Comparison of ENCODE assay signal across 8 cellular contexts in the genomic region with DNA sequence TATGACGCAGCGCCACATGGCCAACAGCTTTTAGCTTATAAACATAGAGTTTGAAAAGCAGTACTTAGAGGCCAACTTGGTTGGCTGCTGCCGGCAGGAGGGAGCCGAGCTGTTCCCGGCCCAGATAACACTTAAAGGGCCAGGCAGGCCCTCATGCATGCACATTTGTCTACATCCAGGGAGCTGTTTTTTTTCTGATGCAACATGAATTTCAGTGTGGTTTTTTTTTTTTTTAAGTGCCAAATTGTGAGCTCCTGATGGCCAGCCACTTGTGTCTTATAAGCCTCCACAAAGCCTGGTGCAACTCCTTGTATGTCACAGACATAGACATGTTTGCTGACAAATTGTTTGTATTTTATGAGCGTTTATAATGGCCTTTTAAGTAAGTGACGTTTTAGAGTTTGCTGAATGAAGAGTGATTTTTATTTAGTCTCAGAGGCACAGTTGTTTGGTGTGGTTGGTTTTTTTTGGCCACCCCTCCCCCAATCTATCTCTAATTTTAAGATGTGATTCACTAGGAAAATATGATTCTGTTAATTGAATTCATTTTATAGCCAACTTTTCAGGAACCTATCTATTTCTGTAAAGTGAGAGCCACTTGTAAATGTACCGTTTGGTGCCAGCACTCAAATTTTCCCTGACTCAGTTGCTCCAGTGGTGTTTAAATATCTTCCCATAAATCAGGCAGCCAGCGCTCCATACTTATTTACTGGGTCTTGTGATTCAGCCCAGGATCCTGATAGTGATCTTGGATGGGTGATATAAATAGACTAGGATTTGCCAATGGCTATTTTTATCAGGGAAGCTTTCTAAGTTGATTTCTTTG.
A peak's percentile ranks its signal among the peaks of the same experiment; 100 is the strongest.
DNase-seq lines count a peak whose midpoint lies in the region; ATAC-seq and TF ChIP-seq lines count a peak whose summit lies in the region.

No MANE protein-coding gene starts in this region.

- H3K9ac ChIP-seq in ES-I3 (ENCODE audit: low read depth, low read length) (peak overlapping the region; percentile 22; the same call in 1 of the 2 replicates), endodermal cell (ENCODE audit: extremely low read depth, low read length, poor library complexity, severe bottlenecking) (no peak overlapping the region)

- peak; percentile 94 for ATAC-seq in mucosa of descending colon
- no peak for ATAC-seq in GM18511 (IDR thresholded peaks at IDR 0.05; ENCODE audit: unreplicated experiment)
- no peak for ATAC-seq in activated CD8-positive, alpha-beta T cell treated with anti-CD3 and anti-CD28 coated beads, Interleukin-2, amount 10 ng/mL, durations not matched to agents 7 days and 5 days
- ATAC-seq in GM19035 (IDR thresholded peaks at IDR 0.05; ENCODE audit: unreplicated experiment) = no peak

- peak; percentile 41 to 89 for DNase-seq in NCI-H524 (lab: John Stamatoyannopoulos, UW)
- peak; percentile 69 for DNase-seq in endodermal cell
- DNase-seq in mucosa of descending colon = peak; percentile 63 to 77 (median 76)
- DNase-seq in activated CD8-positive, alpha-beta T cell treated with anti-CD3 and anti-CD28 coated beads, Interleukin-2, amount 10 ng/mL, durations not matched to agents 7 days and 5 days = no peak
- no peak for DNase-seq in PC-9

- no peaks in the 10 kb centered on the region for H3K9me3 ChIP-seq in ES-I3 (ENCODE audit: control insufficient read depth, insufficient read depth, low read length)
- H3K9me3 ChIP-seq in endodermal cell (ENCODE audit: control insufficient read depth, low read length) = no peaks in the 10 kb centered on the region
- H3K9me3 ChIP-seq in mucosa of descending colon = no peaks in the 10 kb centered on the region
- no peaks in the 10 kb centered on the region for H3K9me3 ChIP-seq in PC-9 (ENCODE audit: insufficient read depth, low read depth)

- intact Hi-C loops in mucosa of descending colon (cut with DNase I, micrococcal nuclease) (no loop called here), PC-9 (cut with micrococcal nuclease; ENCODE audit: unreplicated experiment) (no loop called here)

- no TSS peak for BruUV-seq in PC-9 (replicated peaks; lab: Mats Ljungman, UMichigan)

- peak overlapping the region; percentile 11 for H3K4me3 Mint-ChIP-seq in endodermal cell
- H3K4me3 Mint-ChIP-seq in activated CD8-positive, alpha-beta T cell treated with anti-CD3 and anti-CD28 coated beads, Interleukin-2, amount 10 ng/mL, durations not matched to agents 7 days and 5 days = no peak overlapping the region

- H3K79me2 ChIP-seq in PC-9 (ENCODE audit: low read depth) = no peaks in the 10 kb centered on the region

- H3K4me3 ChIP-seq in endodermal cell (ENCODE audit: low read length) (peak overlapping the region; percentile 64), mucosa of descending colon (no peak overlapping the region), PC-9 (no peak overlapping the region)

- peaks cover 27% of the 10 kb centered on the region for H3K4me1 ChIP-seq in ES-I3 (ENCODE audit: insufficient read depth, low read length)
- H3K4me1 ChIP-seq in endodermal cell (ENCODE audit: control insufficient read depth, insufficient read depth, low read length) = peaks cover 12% of the 10 kb centered on the region
- peaks cover 5% of the 10 kb centered on the region for H3K4me1 ChIP-seq in mucosa of descending colon (ENCODE audit: low read depth)
- H3K4me1 ChIP-seq in PC-9 (replicated peaks; ENCODE audit: insufficient read depth) = peaks cover 11% of the 10 kb centered on the region

- H4K20me1 ChIP-seq in PC-9 (ENCODE audit: insufficient read depth) = no peaks in the 10 kb centered on the region

- H2AFZ ChIP-seq in PC-9 = no peak overlapping the region

- 31 to 35% methylated on average over 4 to 9 of the region's 9 CpGs for WGBS in endodermal cell (ENCODE audit: insufficient coverage in 1 of 2, insufficient read length in 1 of 2), 2 experiments

- H3K36me3 Mint-ChIP-seq in endodermal cell (ENCODE audit: low read depth) = peaks cover 8% of the 10 kb centered on the region
- peaks cover 1% of the 10 kb centered on the region for H3K36me3 Mint-ChIP-seq in activated CD8-positive, alpha-beta T cell treated with anti-CD3 and anti-CD28 coated beads, Interleukin-2, amount 10 ng/mL, durations not matched to agents 7 days and 5 days (ENCODE audit: low read depth)

- CTCF ChIA-PET in activated CD8-positive, alpha-beta T cell treated with anti-CD3 and anti-CD28 coated beads, Interleukin-2, amount 10 ng/mL, durations not matched to agents 7 days and 5 days (lab: Charles Lee) = no interaction called here
- CTCF ChIA-PET in PC-9 (lab: Charles Lee) = interaction anchor here (0.6 kb wide), 1 partner anchor 135 kb away, joined by 4 read pairs; no protein-coding TSS in a partner anchor

- peaks cover 9% of the 10 kb centered on the region for H3K9me3 Mint-ChIP-seq in endodermal cell
- H3K9me3 Mint-ChIP-seq in activated CD8-positive, alpha-beta T cell treated with anti-CD3 and anti-CD28 coated beads, Interleukin-2, amount 10 ng/mL, durations not matched to agents 7 days and 5 days (ENCODE audit: insufficient read depth) = peaks cover 6% of the 10 kb centered on the region

- no peaks in the 10 kb centered on the region for H3K9me2 ChIP-seq in PC-9 (ENCODE audit: insufficient read depth)

- H3K27me3 Mint-ChIP-seq in endodermal cell (ENCODE audit: insufficient read depth) = no peaks in the 10 kb centered on the region
- no peaks in the 10 kb centered on the region for H3K27me3 Mint-ChIP-seq in activated CD8-positive, alpha-beta T cell treated with anti-CD3 and anti-CD28 coated beads, Interleukin-2, amount 10 ng/mL, durations not matched to agents 7 days and 5 days (ENCODE audit: low read depth)

- POLR2A ChIA-PET in activated CD8-positive, alpha-beta T cell treated with anti-CD3 and anti-CD28 coated beads, Interleukin-2, amount 10 ng/mL, durations not matched to agents 7 days and 5 days (lab: Charles Lee) = no interaction called here
- POLR2A ChIA-PET in PC-9 (lab: Charles Lee; ENCODE audit: unreplicated experiment) = no interaction called here

- H3K4me1 Mint-ChIP-seq in endodermal cell = peaks cover 33% of the 10 kb centered on the region
- peaks cover 11% of the 10 kb centered on the region for H3K4me1 Mint-ChIP-seq in activated CD8-positive, alpha-beta T cell treated with anti-CD3 and anti-CD28 coated beads, Interleukin-2, amount 10 ng/mL, durations not matched to agents 7 days and 5 days (ENCODE audit: low read depth)

- no peak overlapping the region for H3K4me2 ChIP-seq in PC-9

- H3F3A ChIP-seq in PC-9 (ENCODE audit: insufficient read depth, low read depth) = no peaks in the 10 kb centered on the region; the same call in 1 of the 2 replicates

- H3K36me3 ChIP-seq in ES-I3 (ENCODE audit: insufficient read depth, low read length) (no peaks in the 10 kb centered on the region), endodermal cell (ENCODE audit: control insufficient read depth, insufficient read depth, low read length) (no peaks in the 10 kb centered on the region), mucosa of descending colon (ENCODE audit: low read depth) (no peaks in the 10 kb centered on the region), PC-9 (ENCODE audit: low read depth) (no peaks in the 10 kb centered on the region)

- peak; percentile 29 for TF ChIP-seq CTCF in endodermal cell (conservative IDR thresholded peaks at IDR 0.05)
- TF ChIP-seq CTCF in mucosa of descending colon (IDR thresholded peaks at IDR 0.05) = no peak
- TF ChIP-seq CTCF in PC-9 (conservative IDR thresholded peaks at IDR 0.05) = no peak

- H3K27ac ChIP-seq in endodermal cell (ENCODE audit: low read depth, low read length) (peak overlapping the region; percentile 93), PC-9 (no peak overlapping the region)

- H3K27ac Mint-ChIP-seq in endodermal cell = peak overlapping the region; percentile 74
- no peak overlapping the region for H3K27ac Mint-ChIP-seq in activated CD8-positive, alpha-beta T cell treated with anti-CD3 and anti-CD28 coated beads, Interleukin-2, amount 10 ng/mL, durations not matched to agents 7 days and 5 days

- H3K27me3 ChIP-seq in endodermal cell (ENCODE audit: control insufficient read depth, insufficient read depth, low read length, poor library complexity, severe bottlenecking) (no peaks in the 10 kb centered on the region), PC-9 (ENCODE audit: insufficient read depth, low read depth) (no peaks in the 10 kb centered on the region)

Comparison
In these comparisons a context has a peak if more than half of its experiments do, and no peak if none do; other contexts are left out.
1. DNase-seq: peak in NCI-H524 (2 of 2), endodermal cell (single experiment) and mucosa of descending colon (3 of 3); none in activated CD8-positive, alpha-beta T cell treated with anti-CD3 and anti-CD28 coated beads, Interleukin-2, amount 10 ng/mL, durations not matched to agents 7 days and 5 days (single experiment) and PC-9 (0 of 2).